In the genomic region with DNA sequence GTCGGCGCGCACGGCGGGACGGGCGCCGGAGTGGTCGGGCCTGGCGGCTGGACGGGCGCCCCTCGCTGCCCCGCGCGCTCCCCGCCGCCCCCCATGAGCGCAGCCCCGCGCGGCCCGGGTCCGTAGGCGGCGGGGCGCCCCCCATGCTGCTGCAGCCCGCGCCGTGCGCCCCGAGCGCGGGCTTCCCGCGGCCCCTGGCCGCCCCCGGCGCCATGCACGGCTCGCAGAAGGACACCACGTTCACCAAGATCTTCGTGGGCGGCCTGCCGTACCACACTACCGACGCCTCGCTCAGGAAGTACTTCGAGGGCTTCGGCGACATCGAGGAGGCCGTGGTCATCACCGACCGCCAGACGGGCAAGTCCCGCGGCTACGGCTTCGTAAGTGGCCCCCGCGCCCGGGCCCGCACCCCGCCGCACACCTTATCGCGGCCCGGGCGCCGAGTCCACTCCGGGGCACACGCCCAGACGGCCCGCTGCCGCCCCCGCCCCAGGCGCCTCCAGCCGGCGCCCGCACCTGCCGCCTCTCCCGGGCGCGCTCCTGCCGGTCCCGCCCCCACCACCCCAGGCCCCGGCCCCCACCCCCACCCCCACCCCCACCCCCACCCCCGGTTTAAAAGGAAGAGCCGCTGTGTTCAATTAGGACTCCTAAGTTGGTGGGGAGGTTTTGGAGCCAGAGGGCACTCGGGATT, we compare ENCODE assay signal across 8 cellular contexts. TPM values are rescaled to one million over a fixed set of nuclear protein-coding genes. Genes with fewer than 3 reads are reported as not detected.
DNase-seq lines count a peak whose midpoint lies in the region; ATAC-seq lines count a peak whose summit lies in the region.

No MANE protein-coding gene starts in this region.

- H3K4me3 Mint-ChIP-seq in activated naive CD8-positive, alpha-beta T cell treated with anti-CD3 and anti-CD28 coated beads, Interleukin-2, amount 50 U/mL, for 24 hours = peak overlapping the region; percentile 90
- H3K4me3 Mint-ChIP-seq in immature natural killer cell = peak overlapping the region; percentile 90 to 99 (median 96)

- no peaks in the 10 kb centered on the region for H3K9me3 Mint-ChIP-seq in activated naive CD8-positive, alpha-beta T cell treated with anti-CD3 and anti-CD28 coated beads, Interleukin-2, amount 50 U/mL, for 24 hours
- H3K9me3 Mint-ChIP-seq in immature natural killer cell = no peaks in the 10 kb centered on the region

- peak; percentile 42 for DNase-seq in ELF-1 (ENCODE audit: low read depth, low spot score)
- peak; percentile 17 for DNase-seq in LoVo (ENCODE audit: low spot score)
- peak; percentile 41 for DNase-seq in activated naive CD8-positive, alpha-beta T cell treated with anti-CD3 and anti-CD28 coated beads, Interleukin-2, amount 50 U/mL, for 24 hours
- peak in 2 of 3 donors; percentile 51 to 60 for DNase-seq in immature natural killer cell
- peak; percentile 40 for DNase-seq in stimulated activated naive CD4-positive, alpha-beta T cell treated with Interleukin-2 at 50 U/mL for 16 hours (lab: John Stamatoyannopoulos, UW)
- DNase-seq in GOT3 (lab: John Stamatoyannopoulos, UW) = no peak
- DNase-seq in SIG-M5 treated with dmso at 0.1 percent for 504 hours (lab: John Stamatoyannopoulos, UW; ENCODE audit: unreplicated experiment) = no peak

- peak; percentile 1 for ATAC-seq in GM21515 (IDR thresholded peaks at IDR 0.05; ENCODE audit: unreplicated experiment)
- peak; percentile 0 for ATAC-seq in activated naive CD8-positive, alpha-beta T cell treated with anti-CD3 and anti-CD28 coated beads, Interleukin-2, amount 50 U/mL, for 24 hours

- H3K36me3 Mint-ChIP-seq in activated naive CD8-positive, alpha-beta T cell treated with anti-CD3 and anti-CD28 coated beads, Interleukin-2, amount 50 U/mL, for 24 hours (ENCODE audit: low read depth) = peaks cover 47% of the 10 kb centered on the region
- peaks cover 14 to 30% (median 17%) of the 10 kb centered on the region in 3 donors for H3K36me3 Mint-ChIP-seq in immature natural killer cell

- H3K27me3 Mint-ChIP-seq in activated naive CD8-positive, alpha-beta T cell treated with anti-CD3 and anti-CD28 coated beads, Interleukin-2, amount 50 U/mL, for 24 hours = no peaks in the 10 kb centered on the region
- peaks cover 51 to 72% (median 63%) of the 10 kb centered on the region in 3 donors for H3K27me3 Mint-ChIP-seq in immature natural killer cell (ENCODE audit: low read depth in 3 of 3)

- H3K4me1 Mint-ChIP-seq in activated naive CD8-positive, alpha-beta T cell treated with anti-CD3 and anti-CD28 coated beads, Interleukin-2, amount 50 U/mL, for 24 hours = peaks cover 58% of the 10 kb centered on the region
- peaks cover 53 to 57% of the 10 kb centered on the region in 2 donors for H3K4me1 Mint-ChIP-seq in immature natural killer cell

- H3K27ac Mint-ChIP-seq in activated naive CD8-positive, alpha-beta T cell treated with anti-CD3 and anti-CD28 coated beads, Interleukin-2, amount 50 U/mL, for 24 hours = peak overlapping the region; percentile 89
- peak overlapping the region; percentile 97 to 100 (median 100) for H3K27ac Mint-ChIP-seq in immature natural killer cell

RNA-seq across cellular contexts. Expression of gene RBM38, which starts 0.4 kb away (rescaled TPM):
- 10 to 100 TPM; 43.6 to 89.1 (median 80.4) TPM for polyA plus RNA-seq in immature natural killer cell

RNA-seq across cellular contexts. Expression of gene RAE1, which starts 40.5 kb away (rescaled TPM):
- polyA plus RNA-seq in immature natural killer cell = 10 to 100 TPM; 35.7 to 54.5 (median 40.3) TPM

Comparison
In these comparisons a context has a peak if more than half of its experiments do, and no peak if none do; other contexts are left out.
1. DNase-seq: peak in ELF-1 (single experiment), LoVo (single experiment), activated naive CD8-positive, alpha-beta T cell treated with anti-CD3 and anti-CD28 coated beads, Interleukin-2, amount 50 U/mL, for 24 hours (single experiment), immature natural killer cell (2 of 3) and stimulated activated naive CD4-positive, alpha-beta T cell treated with Interleukin-2 at 50 U/mL for 16 hours (single experiment); none in GOT3 (single experiment) and SIG-M5 treated with dmso at 0.1 percent for 504 hours (single experiment).